In the genomic region with DNA sequence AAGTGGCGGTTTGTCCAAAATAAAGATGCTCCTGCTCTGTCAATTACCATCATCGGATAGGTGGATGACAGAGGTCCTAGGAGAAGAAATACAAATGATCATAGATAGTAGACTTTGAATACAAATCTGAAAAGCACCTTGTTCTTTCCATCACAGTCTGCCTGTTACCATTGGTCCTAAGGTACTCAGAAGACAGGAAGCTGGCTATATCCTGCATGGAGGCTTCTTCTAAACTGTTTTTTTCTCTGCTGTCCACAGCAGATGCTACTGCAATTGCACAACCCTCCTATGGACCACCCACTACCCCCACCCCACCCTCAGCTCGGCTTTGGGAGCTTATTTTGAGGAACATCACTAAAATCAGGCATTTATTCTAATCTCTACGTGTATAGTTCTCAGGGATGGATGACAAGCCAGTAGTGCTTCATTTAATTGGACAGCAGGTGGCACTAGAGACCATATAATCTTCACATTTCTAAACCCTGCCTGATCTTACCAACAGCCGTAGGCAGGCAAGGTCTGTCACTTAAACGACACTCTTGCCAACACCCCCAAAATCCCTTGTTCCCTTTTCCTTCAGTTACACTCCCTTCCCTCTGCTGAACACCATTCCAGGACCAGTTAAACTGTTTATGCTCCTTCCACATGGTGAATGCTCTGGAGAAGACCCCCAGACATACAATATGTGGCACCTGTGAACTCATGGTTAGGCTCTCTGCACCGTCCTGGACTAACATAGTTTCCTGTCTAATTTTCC, we compare ENCODE assay signal across 8 cellular contexts. TPM values are rescaled to one million over a fixed set of nuclear protein-coding genes. Genes with fewer than 3 reads are reported as not detected.
DNase-seq lines count a peak whose midpoint lies in the region; ATAC-seq and TF ChIP-seq lines count a peak whose summit lies in the region.

No MANE protein-coding gene starts in this region.

- no peaks in the 10 kb centered on the region for H3K36me3 Mint-ChIP-seq in CD4-positive, CD25-positive, alpha-beta regulatory T cell
- no peaks in the 10 kb centered on the region for H3K36me3 Mint-ChIP-seq in T-helper 17 cell (ENCODE audit: low read depth)
- no peaks in the 10 kb centered on the region for H3K36me3 Mint-ChIP-seq in stimulated activated memory B cell treated with anti-CD40 and anti-IgM and Interleukin-4, amounts not matched to agents 10 μg/mL and 1 μg/mL and 100 μg/mL, for 72 hours

- no TSS peak for BruUV-seq in mammary epithelial cell (replicated peaks; lab: Mats Ljungman, UMichigan)

- H3K27me3 ChIP-seq in CD4-positive, CD25-positive, alpha-beta regulatory T cell (ENCODE audit: control insufficient read depth, insufficient read depth, low read length) = no peaks in the 10 kb centered on the region
- no peaks in the 10 kb centered on the region for H3K27me3 ChIP-seq in mammary epithelial cell (ENCODE audit: insufficient read depth, low read length)

- H3K4me3 Mint-ChIP-seq in CD4-positive, CD25-positive, alpha-beta regulatory T cell = peak overlapping the region in 1 of 4 donors; percentile 6
- H3K4me3 Mint-ChIP-seq in T-helper 17 cell = no peak overlapping the region
- no peak overlapping the region for H3K4me3 Mint-ChIP-seq in stimulated activated memory B cell treated with anti-CD40 and anti-IgM and Interleukin-4, amounts not matched to agents 10 μg/mL and 1 μg/mL and 100 μg/mL, for 72 hours

- peak; percentile 63 to 64 for TF ChIP-seq CTCF in mammary epithelial cell (conservative IDR thresholded peaks at IDR 0.05 in 1 of 2, IDR thresholded peaks at IDR 0.05 in 1 of 2; ENCODE audit: extremely low read depth in 1 of 2, insufficient read depth in 1 of 2, low read depth in 1 of 2, low read length in 2 of 2)

- H3K79me2 ChIP-seq in mammary epithelial cell (ENCODE audit: insufficient read depth, low read length) = no peaks in the 10 kb centered on the region

- no peak overlapping the region for H3K27ac ChIP-seq in CD4-positive, CD25-positive, alpha-beta regulatory T cell (ENCODE audit: insufficient read depth, low read length, poor library complexity, severe bottlenecking)
- no peak overlapping the region for H3K27ac ChIP-seq in mammary epithelial cell (ENCODE audit: insufficient read depth, low read depth, low read length)

- peak overlapping the region; percentile 9 to 67 (median 49) for H3K27ac Mint-ChIP-seq in CD4-positive, CD25-positive, alpha-beta regulatory T cell
- no peak overlapping the region for H3K27ac Mint-ChIP-seq in T-helper 17 cell
- H3K27ac Mint-ChIP-seq in stimulated activated memory B cell treated with anti-CD40 and anti-IgM and Interleukin-4, amounts not matched to agents 10 μg/mL and 1 μg/mL and 100 μg/mL, for 72 hours = no peak overlapping the region

- dilution Hi-C loops in mammary epithelial cell (cut with HindIII; ENCODE audit: low sequenced_read_pairs) = loop anchor here (5.0 kb wide), 1 partner anchor 68 kb away; no protein-coding TSS in a partner anchor

- peaks cover 8% of the 10 kb centered on the region for H3K27me3 Mint-ChIP-seq in CD4-positive, CD25-positive, alpha-beta regulatory T cell
- H3K27me3 Mint-ChIP-seq in T-helper 17 cell = no peaks in the 10 kb centered on the region
- H3K27me3 Mint-ChIP-seq in stimulated activated memory B cell treated with anti-CD40 and anti-IgM and Interleukin-4, amounts not matched to agents 10 μg/mL and 1 μg/mL and 100 μg/mL, for 72 hours = no peaks in the 10 kb centered on the region

- DNase-seq in CD4-positive, CD25-positive, alpha-beta regulatory T cell = peak; percentile 35 to 88 (median 76)
- DNase-seq in NCI-H1930 (lab: John Stamatoyannopoulos, UW) = peak; percentile 28 to 36
- peak in 1 of 3 donors; percentile 19 for DNase-seq in T-helper 17 cell
- peak; percentile 53 for DNase-seq in mammary epithelial cell
- peak; percentile 67 for DNase-seq in islet precursor cell

- no peaks in the 10 kb centered on the region for H3K36me3 ChIP-seq in CD4-positive, CD25-positive, alpha-beta regulatory T cell (ENCODE audit: control insufficient read depth, insufficient read depth, low read length)
- H3K36me3 ChIP-seq in mammary epithelial cell (ENCODE audit: insufficient read depth, low read length) = no peaks in the 10 kb centered on the region

- no peaks in the 10 kb centered on the region for H4K20me1 ChIP-seq in mammary epithelial cell (ENCODE audit: insufficient read depth, low read length)

- no peaks in the 10 kb centered on the region for H3K9me3 Mint-ChIP-seq in CD4-positive, CD25-positive, alpha-beta regulatory T cell
- H3K9me3 Mint-ChIP-seq in stimulated activated memory B cell treated with anti-CD40 and anti-IgM and Interleukin-4, amounts not matched to agents 10 μg/mL and 1 μg/mL and 100 μg/mL, for 72 hours = no peaks in the 10 kb centered on the region

- H3K4me1 Mint-ChIP-seq in CD4-positive, CD25-positive, alpha-beta regulatory T cell = peaks cover 0 to 4% (median 2%) of the 10 kb centered on the region in 4 donors
- H3K4me1 Mint-ChIP-seq in T-helper 17 cell = peaks cover 7% of the 10 kb centered on the region
- H3K4me1 Mint-ChIP-seq in stimulated activated memory B cell treated with anti-CD40 and anti-IgM and Interleukin-4, amounts not matched to agents 10 μg/mL and 1 μg/mL and 100 μg/mL, for 72 hours = peaks cover 6% of the 10 kb centered on the region

- no peak overlapping the region for H3K4me2 ChIP-seq in mammary epithelial cell (ENCODE audit: insufficient read depth, low read depth, low read length)

- H2AFZ ChIP-seq in mammary epithelial cell (ENCODE audit: low read depth, low read length) = peak overlapping the region; percentile 40

- CTCF ChIA-PET in mammary epithelial cell (lab: Charles Lee; ENCODE audit: low non-redundant PET) = interaction anchor here (0.9 to 1.0 kb wide), 2 partner anchors 59 to 61 kb away, joined by 10 to 23 read pairs; no protein-coding TSS in a partner anchor

- 27% methylated on average over 7 of the region's 7 CpGs for WGBS in mammary epithelial cell (ENCODE audit: low coverage, missing lambda C conversion rate)

- H3K4me3 ChIP-seq in CD4-positive, CD25-positive, alpha-beta regulatory T cell (ENCODE audit: low read depth, low read length) = no peak overlapping the region
- H3K4me3 ChIP-seq in mammary epithelial cell (replicated peaks in 1 of 3; ENCODE audit: insufficient read depth in 1 of 3, low read depth in 2 of 3, low read length in 3 of 3) = no peak overlapping the region

- no peaks in the 10 kb centered on the region for H3K4me1 ChIP-seq in CD4-positive, CD25-positive, alpha-beta regulatory T cell (ENCODE audit: control insufficient read depth, insufficient read depth, low read length, poor library complexity, severe bottlenecking)
- peaks cover 6% of the 10 kb centered on the region for H3K4me1 ChIP-seq in mammary epithelial cell (ENCODE audit: insufficient read depth, low read length)

- intact Hi-C loops in mammary epithelial cell (cut with micrococcal nuclease) = loop anchor here (1.0 to 10.0 kb wide), 7 partner anchors 43 to 1069 kb away; no protein-coding TSS in a partner anchor

- H3K9me3 ChIP-seq in CD4-positive, CD25-positive, alpha-beta regulatory T cell (ENCODE audit: control insufficient read depth in 2 of 2, low read length in 2 of 2) = no peaks in the 10 kb centered on the region
- no peaks in the 10 kb centered on the region for H3K9me3 ChIP-seq in T-helper 17 cell (ENCODE audit: control insufficient read depth, low read length, poor library complexity, severe bottlenecking)
- no peaks in the 10 kb centered on the region for H3K9me3 ChIP-seq in mammary epithelial cell (replicated peaks; ENCODE audit: insufficient read depth, low read length)

- peak; percentile 96 to 98 for ATAC-seq in CD4-positive, CD25-positive, alpha-beta regulatory T cell (ENCODE audit: low read depth in 2 of 2)
- peak; percentile 89 for ATAC-seq in GM18870 (IDR thresholded peaks at IDR 0.05; ENCODE audit: unreplicated experiment)
- ATAC-seq in HG03025 (IDR thresholded peaks at IDR 0.05; ENCODE audit: low FRiP score, unreplicated experiment) = peak; percentile 87
- ATAC-seq in T-helper 17 cell = peak; percentile 99
- ATAC-seq in stimulated activated memory B cell treated with anti-CD40 and anti-IgM and Interleukin-4, amounts not matched to agents 10 μg/mL and 1 μg/mL and 100 μg/mL, for 72 hours = peak; percentile 95

- in situ Hi-C loops in mammary epithelial cell (cut with MboI; ENCODE audit: low sequenced_read_pairs in 2 of 2) = loop anchor here (5.0 kb wide), 1 partner anchor 58 kb away; no protein-coding TSS in a partner anchor

- no peak overlapping the region for H3K9ac ChIP-seq in mammary epithelial cell (ENCODE audit: insufficient read depth, low read length)

RNA-seq across cellular contexts. Expression of a gene that starts 6.6 kb away (rescaled TPM):
- total RNA-seq in CD4-positive, CD25-positive, alpha-beta regulatory T cell = 71.5 TPM
- 10 to 100 TPM in 2 of 4 donors, 1 to 10 TPM in 2; 7.1 to 12.0 (median 10.4) TPM for polyA plus RNA-seq in CD4-positive, CD25-positive, alpha-beta regulatory T cell
- total RNA-seq in T-helper 17 cell = 10 to 100 TPM; 66.7 to 69.6 TPM
- total RNA-seq in mammary epithelial cell = 10 to 100 TPM; 47.5 to 66.4 TPM
- polyA plus RNA-seq in mammary epithelial cell = 38.4 TPM
- 13.0 TPM for polyA minus RNA-seq in mammary epithelial cell

RNA-seq across cellular contexts. Expression of a gene that starts 41.0 kb away (rescaled TPM):
- total RNA-seq in CD4-positive, CD25-positive, alpha-beta regulatory T cell = not detected
- not detected for polyA plus RNA-seq in CD4-positive, CD25-positive, alpha-beta regulatory T cell
- total RNA-seq in T-helper 17 cell (not detected), mammary epithelial cell (not detected)
- not detected for polyA plus RNA-seq in mammary epithelial cell
- not detected for polyA minus RNA-seq in mammary epithelial cell

RNA-seq across cellular contexts. Expression of a gene that starts 44.3 kb away (rescaled TPM):
- total RNA-seq in CD4-positive, CD25-positive, alpha-beta regulatory T cell = 0.81 TPM
- polyA plus RNA-seq in CD4-positive, CD25-positive, alpha-beta regulatory T cell = not detected
- total RNA-seq in T-helper 17 cell = 1 to 10 TPM; 2.5 to 2.7 TPM
- 1 to 10 TPM; 3.8 to 4.9 TPM for total RNA-seq in mammary epithelial cell
- 1.5 TPM for polyA plus RNA-seq in mammary epithelial cell
- polyA minus RNA-seq in mammary epithelial cell = 10.7 TPM

RNA-seq across cellular contexts. Expression of a gene that starts 52.5 kb away (rescaled TPM):
- total RNA-seq in CD4-positive, CD25-positive, alpha-beta regulatory T cell = 0.67 TPM
- under 1 TPM in 1 of 4 donors, not detected in 3; 0.44 TPM for polyA plus RNA-seq in CD4-positive, CD25-positive, alpha-beta regulatory T cell
- under 1 TPM; 0.32 to 0.52 TPM for total RNA-seq in T-helper 17 cell
- total RNA-seq in mammary epithelial cell = under 1 TPM in 1 of 2 donors, not detected in 1; 0.50 TPM
- not detected for polyA plus RNA-seq in mammary epithelial cell
- polyA minus RNA-seq in mammary epithelial cell = not detected

RNA-seq across cellular contexts. Expression of a gene that starts 55.8 kb away (rescaled TPM):
- total RNA-seq in CD4-positive, CD25-positive, alpha-beta regulatory T cell = 1.4 TPM
- polyA plus RNA-seq in CD4-positive, CD25-positive, alpha-beta regulatory T cell = not detected
- total RNA-seq in T-helper 17 cell (under 1 TPM; 0.57 to 0.94 TPM), mammary epithelial cell (1 to 10 TPM; 1.3 to 2.2 TPM)
- polyA plus RNA-seq in mammary epithelial cell = 5.1 TPM
- polyA minus RNA-seq in mammary epithelial cell = 13.1 TPM

Comparison
In these comparisons a context has a peak if more than half of its experiments do, and no peak if none do; other contexts are left out.
1. H3K27ac Mint-ChIP-seq: peak in CD4-positive, CD25-positive, alpha-beta regulatory T cell (3 of 3); none in T-helper 17 cell (single experiment) and stimulated activated memory B cell treated with anti-CD40 and anti-IgM and Interleukin-4, amounts not matched to agents 10 μg/mL and 1 μg/mL and 100 μg/mL, for 72 hours (single experiment).
2. Peak in every context shown above with its lines, with median percentiles within 50 percentile points of each other: ATAC-seq.